Comparison of ENCODE assay signal across 10 cellular contexts in the genomic region with DNA sequence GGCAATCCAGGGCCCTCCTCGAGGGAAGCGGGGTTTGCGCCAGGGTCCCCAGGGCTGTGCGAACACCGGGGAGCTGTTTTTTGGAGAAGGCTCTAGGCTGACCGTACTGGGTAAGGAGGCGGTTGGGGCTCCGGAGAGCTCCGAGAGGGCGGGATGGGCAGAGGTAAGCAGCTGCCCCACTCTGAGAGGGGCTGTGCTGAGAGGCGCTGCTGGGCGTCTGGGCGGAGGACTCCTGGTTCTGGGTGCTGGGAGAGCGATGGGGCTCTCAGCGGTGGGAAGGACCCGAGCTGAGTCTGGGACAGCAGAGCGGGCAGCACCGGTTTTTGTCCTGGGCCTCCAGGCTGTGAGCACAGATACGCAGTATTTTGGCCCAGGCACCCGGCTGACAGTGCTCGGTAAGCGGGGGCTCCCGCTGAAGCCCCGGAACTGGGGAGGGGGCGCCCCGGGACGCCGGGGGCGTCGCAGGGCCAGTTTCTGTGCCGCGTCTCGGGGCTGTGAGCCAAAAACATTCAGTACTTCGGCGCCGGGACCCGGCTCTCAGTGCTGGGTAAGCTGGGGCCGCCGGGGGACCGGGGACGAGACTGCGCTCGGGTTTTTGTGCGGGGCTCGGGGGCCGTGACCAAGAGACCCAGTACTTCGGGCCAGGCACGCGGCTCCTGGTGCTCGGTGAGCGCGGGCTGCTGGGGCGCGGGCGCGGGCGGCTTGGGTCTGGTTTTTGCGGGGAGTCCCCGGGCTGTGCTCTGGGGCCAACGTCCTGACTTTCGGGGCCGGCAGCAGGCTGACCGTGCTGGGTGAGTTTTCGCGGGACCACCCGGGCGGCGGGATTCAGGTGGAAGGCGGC. TPM values are rescaled to one million over a fixed set of nuclear protein-coding genes. Genes with fewer than 3 reads are reported as not detected.
A peak's percentile ranks its signal among the peaks of the same experiment; 100 is the strongest.
DNase-seq lines count a peak whose midpoint lies in the region; ATAC-seq and TF ChIP-seq lines count a peak whose summit lies in the region.
"Had no signal": no experiment of that assay in that cellular context is flagged by ENCODE, and none has a peak within 500 bp of the region (broad histone marks: within the 10 kb centered on the region; RNA-seq: fewer than 3 reads in every experiment).

No MANE protein-coding gene starts in this region.

- peak; percentile 42 for ATAC-seq in GM18505 (IDR thresholded peaks at IDR 0.05; ENCODE audit: unreplicated experiment)
- ATAC-seq in HG02678 (IDR thresholded peaks at IDR 0.05; ENCODE audit: unreplicated experiment), result peak; percentile 38
- ATAC-seq in activated T-cell treated with anti-CD3 and anti-CD28 coated beads, Interleukin-2, amount 50 U/mL, for 4 hours, result peak in 1 of 2 donors; percentile 5
- ATAC-seq in stimulated activated naive B cell treated with anti-CD40 and anti-IgM and Interleukin-4, amounts not matched to agents 10 μg/mL and 1 μg/mL and 100 μg/mL, for 72 hours (replicated peaks), result peak; percentile 52 to 57
- ATAC-seq in left colon, result no peak

- peaks cover 21% of the 10 kb centered on the region; the same call in 1 of the 2 replicates for H3K27me3 ChIP-seq in iPS DF 6.9 (ENCODE audit: control insufficient read depth, insufficient read depth, low read length)

- H3K27me3 Mint-ChIP-seq in activated T-cell treated with anti-CD3 and anti-CD28 coated beads, Interleukin-2, amount 50 U/mL, for 4 hours (ENCODE audit: low read depth), result no peaks in the 10 kb centered on the region
- H3K27me3 Mint-ChIP-seq in stimulated activated naive B cell treated with anti-CD40 and anti-IgM and Interleukin-4, amounts not matched to agents 10 μg/mL and 1 μg/mL and 100 μg/mL, for 72 hours, result no peaks in the 10 kb centered on the region

- no peak overlapping the region for H3K27ac ChIP-seq in iPS DF 6.9 (ENCODE audit: low read length)

- H3K4me1 ChIP-seq in iPS DF 6.9 (ENCODE audit: control insufficient read depth, insufficient read depth, low read length), result peaks cover 4% of the 10 kb centered on the region; the same call in 1 of the 2 replicates

- intact Hi-C loops in left colon (cut with DNase I, micrococcal nuclease), result no loop called here

- peak; percentile 16 for TF ChIP-seq POLR2A in GM18505 (IDR thresholded peaks at IDR 0.05; ENCODE audit: borderline replicate concordance, extremely low read depth, insufficient read depth, insufficient read length)

- no peaks in the 10 kb centered on the region for H3K9me3 Mint-ChIP-seq in activated T-cell treated with anti-CD3 and anti-CD28 coated beads, Interleukin-2, amount 50 U/mL, for 4 hours
- H3K9me3 Mint-ChIP-seq in stimulated activated naive B cell treated with anti-CD40 and anti-IgM and Interleukin-4, amounts not matched to agents 10 μg/mL and 1 μg/mL and 100 μg/mL, for 72 hours, result no peaks in the 10 kb centered on the region

- no peaks in the 10 kb centered on the region for H3K9me3 ChIP-seq in iPS DF 6.9 (ENCODE audit: control insufficient read depth, insufficient read depth, low read length)

- peaks cover 66% of the 10 kb centered on the region for H3K4me1 Mint-ChIP-seq in activated T-cell treated with anti-CD3 and anti-CD28 coated beads, Interleukin-2, amount 50 U/mL, for 4 hours (ENCODE audit: low read depth)
- H3K4me1 Mint-ChIP-seq in stimulated activated naive B cell treated with anti-CD40 and anti-IgM and Interleukin-4, amounts not matched to agents 10 μg/mL and 1 μg/mL and 100 μg/mL, for 72 hours, result peaks cover 64 to 85% of the 10 kb centered on the region in 2 donors

- H3K36me3 ChIP-seq in iPS DF 6.9 (ENCODE audit: control insufficient read depth, insufficient read depth, low read length), result no peaks in the 10 kb centered on the region

- H3K36me3 Mint-ChIP-seq in activated T-cell treated with anti-CD3 and anti-CD28 coated beads, Interleukin-2, amount 50 U/mL, for 4 hours (ENCODE audit: insufficient read depth), result peaks cover 62% of the 10 kb centered on the region
- peaks cover 10 to 28% of the 10 kb centered on the region in 2 donors for H3K36me3 Mint-ChIP-seq in stimulated activated naive B cell treated with anti-CD40 and anti-IgM and Interleukin-4, amounts not matched to agents 10 μg/mL and 1 μg/mL and 100 μg/mL, for 72 hours

- peak overlapping the region; percentile 99 for H3K4me3 Mint-ChIP-seq in activated T-cell treated with anti-CD3 and anti-CD28 coated beads, Interleukin-2, amount 50 U/mL, for 4 hours
- H3K4me3 Mint-ChIP-seq in stimulated activated naive B cell treated with anti-CD40 and anti-IgM and Interleukin-4, amounts not matched to agents 10 μg/mL and 1 μg/mL and 100 μg/mL, for 72 hours, result peak overlapping the region; percentile 92 to 98

- peak overlapping the region; percentile 64 for H3K4me3 ChIP-seq in iPS DF 6.9 (ENCODE audit: low read length)

- WGBS in iPS DF 6.9 (ENCODE audit: insufficient coverage, insufficient read length), result no CpG with 5 or more reads among the region's 69 CpGs

- peak overlapping the region; percentile 98 for H3K27ac Mint-ChIP-seq in stimulated activated naive B cell treated with anti-CD40 and anti-IgM and Interleukin-4, amounts not matched to agents 10 μg/mL and 1 μg/mL and 100 μg/mL, for 72 hours

- no peak for DNase-seq in activated T-cell treated with anti-CD3 and anti-CD28 coated beads, Interleukin-2, amount 50 U/mL, for 4 hours
- no peak for DNase-seq in iPS DF 6.9 (ENCODE audit: low read depth, low spot score)
- DNase-seq in stimulated activated naive B cell treated with anti-CD40 and anti-IgM and Interleukin-4, amounts not matched to agents 10 μg/mL and 1 μg/mL and 100 μg/mL, for 72 hours, result peak; percentile 39
- DNase-seq in left colon, result no peak
- no peak for DNase-seq in superior temporal gyrus (ENCODE audit: extremely low spot score)
- no peak for DNase-seq in SKM-1 treated with dmso at 0.1 percent for 144 hours (lab: John Stamatoyannopoulos, UW; ENCODE audit: unreplicated experiment)

RNA-seq across cellular contexts. Expression of a gene that starts 26.0 kb away (rescaled TPM):
- total RNA-seq in activated T-cell treated with anti-CD3 and anti-CD28 coated beads, Interleukin-2, amount 50 U/mL, for 4 hours, result 10 to 100 TPM; 18.0 to 30.0 (median 25.2) TPM
- total RNA-seq in left colon, result 1 to 10 TPM in 1 of 2 donors, not detected in 1; 4.0 TPM
- total RNA-seq: myocyte, NCI-H460 had no signal

RNA-seq across cellular contexts. Expression of a gene that starts 47.4 kb away (rescaled TPM):
- total RNA-seq in activated T-cell treated with anti-CD3 and anti-CD28 coated beads, Interleukin-2, amount 50 U/mL, for 4 hours, result 10 to 100 TPM in 1 of 3 donors, 1 to 10 TPM in 2; 6.6 to 11.7 (median 9.2) TPM
- total RNA-seq in left colon, result 1 to 10 TPM in 1 of 2 donors, not detected in 1; 4.0 TPM
- total RNA-seq: myocyte, NCI-H460 had no signal

RNA-seq across cellular contexts. Expression of a gene that starts 58.2 kb away (rescaled TPM):
- total RNA-seq in activated T-cell treated with anti-CD3 and anti-CD28 coated beads, Interleukin-2, amount 50 U/mL, for 4 hours, result 1 to 10 TPM; 6.7 to 8.3 (median 8.0) TPM
- 1 to 10 TPM; 1.2 to 3.2 TPM for total RNA-seq in left colon
- total RNA-seq: NCI-H460 had no signal
